1 cellular context compared by ENCODE assay signal in genomic region chr22:28898233-28898629, GRCh38.
TF ChIP-seq lines count a peak whose summit lies in the region.

No MANE protein-coding gene starts in this region.

TF ChIP-seq in HepG2, 621 proteins besides CTCF, POLR2A, EP300 and RAD21:
- TF ChIP-seq MEIS1 (CRISPR knock-in tag; IDR thresholded peaks at IDR 0.05; ENCODE audit: borderline replicate concordance) (no peak), SMAD3 (CRISPR knock-in tag; IDR thresholded peaks at IDR 0.05) (no peak), ZNF703 (CRISPR knock-in tag; IDR thresholded peaks at IDR 0.05; ENCODE audit: borderline replicate concordance) (no peak), PPARG (CRISPR knock-in tag; conservative IDR thresholded peaks at IDR 0.05) (no peak), HNRNPL (IDR thresholded peaks at IDR 0.05; ENCODE audit: low read depth, low read length) (no peak), ZSCAN5A (CRISPR knock-in tag; IDR thresholded peaks at IDR 0.05; ENCODE audit: borderline replicate concordance) (no peak), POLR2G (IDR thresholded peaks at IDR 0.05; ENCODE audit: low read depth, low read length) (no peak), NFAT5 (CRISPR knock-in tag; IDR thresholded peaks at IDR 0.05) (no peak), ARNT (IDR thresholded peaks at IDR 0.05) (no peak), HNF4G (IDR thresholded peaks at IDR 0.05; ENCODE audit: borderline replicate concordance, low read depth, low read length) (no peak), HNF4G (CRISPR knock-in tag; IDR thresholded peaks at IDR 0.05; ENCODE audit: borderline replicate concordance, low read depth) (no peak), HMGA1 (CRISPR knock-in tag; conservative IDR thresholded peaks at IDR 0.05) (no peak)
TF ChIP-seq in HepG2: peak in this region for 0.
